15 cellular contexts compared by ENCODE assay signal in genomic region chr3:69328103-69328755, GRCh38. TPM values are rescaled to one million over a fixed set of nuclear protein-coding genes. Genes with fewer than 3 reads are reported as not detected.
DNase-seq lines count a peak whose midpoint lies in the region; ATAC-seq, FAIRE-seq and TF ChIP-seq lines count a peak whose summit lies in the region.
"Had no signal": no experiment of that assay in that cellular context is flagged by ENCODE, and none has a peak within 500 bp of the region (broad histone marks: within the 10 kb centered on the region; RNA-seq: fewer than 3 reads in every experiment).

No MANE protein-coding gene starts in this region.

- POLR2A ChIA-PET in endothelial cell of umbilical vein (lab: Charles Lee), result no interaction called here

- H3K4me2 ChIP-seq in endothelial cell of umbilical vein (ENCODE audit: insufficient read depth, low read length), result no peak overlapping the region

- H3K27me3 ChIP-seq in endothelial cell of umbilical vein (ENCODE audit: control insufficient read depth in 2 of 2, insufficient read depth in 2 of 2, low read length in 2 of 2) (no peaks in the 10 kb centered on the region), suprapubic skin (no peaks in the 10 kb centered on the region)

- no peak for TF ChIP-seq POLR2A in endothelial cell of umbilical vein (IDR thresholded peaks at IDR 0.05; ENCODE audit: low read depth, low read length)
- TF ChIP-seq POLR2A in suprapubic skin (IDR thresholded peaks at IDR 0.05), result no peak

- DNase-seq in activated naive CD4-positive, alpha-beta T cell (lab: John Stamatoyannopoulos, UW), result no peak
- DNase-seq in SK-MEL-5 (ENCODE audit: low read depth, low spot score), result peak; percentile 56
- DNase-seq in endothelial cell of umbilical vein (ENCODE audit: low read depth, low spot score), result peak; percentile 55
- DNase-seq in suprapubic skin (ENCODE audit: low spot score in 2 of 2), result no peak
- DNase-seq in NCI-H524 (lab: John Stamatoyannopoulos, UW), result no peak
- DNase-seq in SIG-M5 treated with dmso at 0.1 percent for 504 hours (lab: John Stamatoyannopoulos, UW; ENCODE audit: unreplicated experiment), result no peak
- DNase-seq: aorta; occipital lobe; small intestine; stimulated activated naive B cell treated with anti-CD40 and anti-IgM and Interleukin-4, amounts not matched to agents 10 μg/mL and 1 μg/mL and 100 μg/mL, for 72 hours had no signal

- no peaks in the 10 kb centered on the region for H3K9me3 Mint-ChIP-seq in activated naive CD4-positive, alpha-beta T cell treated with anti-CD3 and anti-CD28 coated beads, Interleukin-2, amount 50 U/mL, for 24 hours
- H3K9me3 Mint-ChIP-seq: stimulated activated naive B cell treated with anti-CD40 and anti-IgM and Interleukin-4, amounts not matched to agents 10 μg/mL and 1 μg/mL and 100 μg/mL, for 72 hours had no signal

- H3K9me1 ChIP-seq in endothelial cell of umbilical vein (replicated peaks; ENCODE audit: control insufficient read depth, extremely low read depth, insufficient read depth, low read length), result no peaks in the 10 kb centered on the region

- no peak for FAIRE-seq in endothelial cell of umbilical vein (lab: Jason Lieb, UNC)
- FAIRE-seq: colon, D721Med, small intestine had no signal

- no peak overlapping the region for H3K27ac ChIP-seq in endothelial cell of umbilical vein (ENCODE audit: insufficient read depth, low read depth, low read length)
- peak overlapping the region; percentile 28 for H3K27ac ChIP-seq in suprapubic skin

- 87% methylated on average over 3 of the region's 3 CpGs for WGBS in suprapubic skin

- peaks cover 0 to 5% of the 10 kb centered on the region in 2 experiments for H3K36me3 ChIP-seq in endothelial cell of umbilical vein (ENCODE audit: control insufficient read depth in 2 of 2, extremely low read depth in 1 of 2, insufficient read depth in 2 of 2, low read length in 2 of 2)
- H3K36me3 ChIP-seq in suprapubic skin, result no peaks in the 10 kb centered on the region

- H3K9me3 ChIP-seq in endothelial cell of umbilical vein (replicated peaks; ENCODE audit: control insufficient read depth, insufficient read depth, low read length), result no peaks in the 10 kb centered on the region
- H3K9me3 ChIP-seq in suprapubic skin, result no peaks in the 10 kb centered on the region

- in situ Hi-C loops in SK-MEL-5 (cut with HindIII; ENCODE audit: low pct_unique_long_range_greater_than_20kb, low sequenced_read_pairs), result no loop called here

- intact Hi-C loops in endothelial cell of umbilical vein (cut with micrococcal nuclease), result no loop called here

- H3K4me3 ChIP-seq in endothelial cell of umbilical vein (replicated peaks in 1 of 3; ENCODE audit: insufficient read depth in 1 of 3, low read depth in 1 of 3, low read length in 3 of 3), result no peak overlapping the region
- H3K4me3 ChIP-seq in suprapubic skin, result no peak overlapping the region

- TF ChIP-seq CTCF in endothelial cell of umbilical vein (IDR thresholded peaks at IDR 0.05; ENCODE audit: extremely low read depth in 1 of 2, insufficient read depth in 1 of 2, low read depth in 1 of 2, low read length in 2 of 2) (no peak), suprapubic skin (IDR thresholded peaks at IDR 0.05) (no peak)

- H3K36me3 Mint-ChIP-seq in activated naive CD4-positive, alpha-beta T cell treated with anti-CD3 and anti-CD28 coated beads, Interleukin-2, amount 50 U/mL, for 24 hours, result no peaks in the 10 kb centered on the region
- H3K36me3 Mint-ChIP-seq: stimulated activated naive B cell treated with anti-CD40 and anti-IgM and Interleukin-4, amounts not matched to agents 10 μg/mL and 1 μg/mL and 100 μg/mL, for 72 hours had no signal

- no peaks in the 10 kb centered on the region for H3K27me3 Mint-ChIP-seq in activated naive CD4-positive, alpha-beta T cell treated with anti-CD3 and anti-CD28 coated beads, Interleukin-2, amount 50 U/mL, for 24 hours

- H3K27ac Mint-ChIP-seq in activated naive CD4-positive, alpha-beta T cell treated with anti-CD3 and anti-CD28 coated beads, Interleukin-2, amount 50 U/mL, for 24 hours, result peak overlapping the region; percentile 94
- H3K27ac Mint-ChIP-seq: stimulated activated naive B cell treated with anti-CD40 and anti-IgM and Interleukin-4, amounts not matched to agents 10 μg/mL and 1 μg/mL and 100 μg/mL, for 72 hours had no signal

- CTCF ChIA-PET in endothelial cell of umbilical vein (lab: Charles Lee), result interaction anchor here (1.2 to 3.4 kb wide), 3 partner anchors 19 to 197 kb away, joined by 3 to 20 read pairs (median 11); no protein-coding TSS in a partner anchor

- dilution Hi-C loops in endothelial cell of umbilical vein (cut with MboI; ENCODE audit: extremely low pct_ligation_motif_present, low sequenced_read_pairs), result loop anchor here (10.0 kb wide), 1 partner anchor 97 kb away; no protein-coding TSS in a partner anchor

- peaks cover 8% of the 10 kb centered on the region for H4K20me1 ChIP-seq in endothelial cell of umbilical vein (replicated peaks; ENCODE audit: control insufficient read depth, extremely low read depth, insufficient read depth, low read length)

- no peak for TF ChIP-seq EP300 in suprapubic skin (IDR thresholded peaks at IDR 0.05)

- H3K9ac ChIP-seq in endothelial cell of umbilical vein (replicated peaks; ENCODE audit: extremely low read depth, insufficient read depth, low read length), result no peak overlapping the region

- H3K4me1 ChIP-seq in endothelial cell of umbilical vein (ENCODE audit: control insufficient read depth, extremely low read depth, insufficient read depth, low read length), result peaks cover 33% of the 10 kb centered on the region
- H3K4me1 ChIP-seq in suprapubic skin, result peaks cover 23% of the 10 kb centered on the region

- no peak overlapping the region for H2AFZ ChIP-seq in endothelial cell of umbilical vein (ENCODE audit: low read depth, low read length)

- BruUV-seq in endothelial cell of umbilical vein (replicated peaks; lab: Mats Ljungman, UMichigan), result no TSS peak

- peaks cover 67% of the 10 kb centered on the region for H3K79me2 ChIP-seq in endothelial cell of umbilical vein (ENCODE audit: control insufficient read depth, insufficient read depth, low read length)

- H3K4me3 Mint-ChIP-seq in activated naive CD4-positive, alpha-beta T cell treated with anti-CD3 and anti-CD28 coated beads, Interleukin-2, amount 50 U/mL, for 24 hours, result peak overlapping the region; percentile 3

- peaks cover 40% of the 10 kb centered on the region for H3K4me1 Mint-ChIP-seq in activated naive CD4-positive, alpha-beta T cell treated with anti-CD3 and anti-CD28 coated beads, Interleukin-2, amount 50 U/mL, for 24 hours

- ATAC-seq in HG03469 (IDR thresholded peaks at IDR 0.05; ENCODE audit: unreplicated experiment), result no peak
- ATAC-seq: Panc1; stimulated activated naive B cell treated with anti-CD40 and anti-IgM and Interleukin-4, amounts not matched to agents 10 μg/mL and 1 μg/mL and 100 μg/mL, for 72 hours had no signal

TF ChIP-seq in endothelial cell of umbilical vein, 7 proteins besides CTCF, POLR2A, EP300 and RAD21:
- TF ChIP-seq GATA2 (IDR thresholded peaks at IDR 0.05; ENCODE audit: insufficient read depth, insufficient read length, low read depth, low read length), result no peak
- TF ChIP-seq POLR2AphosphoS5 (IDR thresholded peaks at IDR 0.05; ENCODE audit: insufficient read depth, low read depth, low read length), result peak; percentile 13

RNA-seq across cellular contexts. Expression of gene FRMD4B, which starts 57.7 kb away (rescaled TPM):
- 31.4 and 36.7 TPM in 2 replicates for total RNA-seq in SK-MEL-5 (2014; rRNA removed; shearing (Covaris generic))
- 23.8 and 23.9 TPM in 2 replicates for polyA plus RNA-seq in SK-MEL-5 (2015; cell fraction: cytosol; rRNA removed)
- 26.2 and 34.6 TPM in 2 replicates for polyA plus RNA-seq in SK-MEL-5 (2015; cell fraction: nucleus; rRNA removed)
- total RNA-seq in endothelial cell of umbilical vein, result 77.7 and 89.7 TPM in 2 replicates
- 58.4 and 66.4 TPM in 2 replicates for polyA plus RNA-seq in endothelial cell of umbilical vein
- 54.0 and 54.3 TPM in 2 replicates for polyA plus RNA-seq in endothelial cell of umbilical vein (2011; cell fraction: cytosol; rRNA removed)
- 187 and 208 TPM in 2 replicates for polyA plus RNA-seq in endothelial cell of umbilical vein (2011; cell fraction: nucleus; rRNA removed)
- polyA plus RNA-seq in endothelial cell of umbilical vein (2012), result 48.6 and 55.5 TPM in 2 replicates
- 215 and 218 TPM in 2 replicates for polyA minus RNA-seq in endothelial cell of umbilical vein
- polyA minus RNA-seq in endothelial cell of umbilical vein (2011; cell fraction: cytosol; rRNA and poly(A)+ RNA removed), result 3.3 TPM
- polyA minus RNA-seq in endothelial cell of umbilical vein (2011; cell fraction: nucleus; rRNA and poly(A)+ RNA removed), result 236 and 297 TPM in 2 replicates
- 10 to 100 TPM; 53.8 to 75.3 (median 67.8) TPM for total RNA-seq in suprapubic skin

Comparison
In these comparisons a context has a peak if more than half of its experiments do, and no peak if none do; other contexts are left out.
1. DNase-seq: peak in SK-MEL-5 (single experiment) and endothelial cell of umbilical vein (single experiment); none in activated naive CD4-positive, alpha-beta T cell (0 of 4), suprapubic skin (0 of 2), NCI-H524 (0 of 2) and SIG-M5 treated with dmso at 0.1 percent for 504 hours (single experiment).